ENCODE assay signal across 24 cellular contexts in the genomic region with DNA sequence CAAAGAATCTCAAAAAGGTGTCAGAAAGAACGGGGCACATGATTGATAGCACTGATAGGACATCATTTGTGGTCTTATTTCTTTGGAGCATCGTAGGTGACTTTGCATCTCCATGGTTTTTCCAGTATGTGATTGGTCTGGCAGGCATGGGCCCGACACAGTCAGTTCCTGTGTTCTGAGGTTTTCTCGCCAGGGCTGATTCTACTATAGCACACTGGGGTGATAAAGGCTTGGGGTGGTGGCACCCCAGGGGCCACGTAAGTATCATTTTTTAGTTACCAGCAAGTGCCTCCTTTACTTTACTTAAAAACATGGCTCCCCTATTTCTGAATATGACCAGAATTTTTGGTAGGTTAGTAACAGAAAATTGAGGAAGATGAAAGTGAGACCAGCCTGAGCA.
"Had no signal": no experiment of that assay in that cellular context is flagged by ENCODE, and none has a peak within 500 bp of the region (broad histone marks: within the 10 kb centered on the region; RNA-seq: fewer than 3 reads in every experiment).

No MANE protein-coding gene starts in this region.

- H3K4me3 Mint-ChIP-seq: stimulated activated memory B cell treated with anti-CD40 and anti-IgM and Interleukin-4, amounts not matched to agents 10 μg/mL and 1 μg/mL and 100 μg/mL, for 72 hours; stimulated activated naive CD8-positive, alpha-beta T cell treated with anti-CD3 and anti-CD28 coated beads, Interleukin-15, amount 100 ng/mL, for 72 hours; type B pancreatic cell had no signal

- H3K9me3 Mint-ChIP-seq: naive thymus-derived CD8-positive, alpha-beta T cell; stimulated activated memory B cell treated with anti-CD40 and anti-IgM and Interleukin-4, amounts not matched to agents 10 μg/mL and 1 μg/mL and 100 μg/mL, for 72 hours; stimulated activated naive CD8-positive, alpha-beta T cell treated with anti-CD3 and anti-CD28 coated beads, Interleukin-15, amount 100 ng/mL, for 72 hours; type B pancreatic cell had no signal

- H3K4me2 ChIP-seq: hepatocyte, smooth muscle cell had no signal

- DNase-seq: kidney; left colon; left lung; lower lobe of right lung; mammary epithelial cell; mesenchymal stem cell; naive thymus-derived CD8-positive, alpha-beta T cell; ovary; right lobe of liver; stimulated activated CD4-positive, alpha-beta T cell treated with anti-CD3 and anti-CD28 coated beads, Interleukin-1b, Interleukin-23, amount 100 ng/mL, for 48 hours; stimulated activated CD4-positive, alpha-beta T cell treated with anti-CD3 and anti-CD28 coated beads, Interleukin-2, amount 100 ng/mL, for 48 hours; stimulated activated CD4-positive, alpha-beta T cell treated with anti-CD3 and anti-CD28 coated beads, Interleukin-4, amount 100 ng/mL, for 4 hours; stimulated activated CD8-positive, alpha-beta memory T cell treated with anti-CD3 and anti-CD28 coated beads, Interleukin-4, amount 100 ng/mL, for 48 hours; stimulated activated naive CD4-positive, alpha-beta T cell treated with Interleukin-2 at 50 U/mL for 16 hours; stimulated activated naive CD8-positive, alpha-beta T cell treated with anti-CD3 and anti-CD28 coated beads, Interleukin-15, amount 100 ng/mL, for 72 hours; substantia nigra; uterus had no signal

- H3K27me3 Mint-ChIP-seq: naive thymus-derived CD8-positive, alpha-beta T cell; progenitor cell of endocrine pancreas; stimulated activated memory B cell treated with anti-CD40 and anti-IgM and Interleukin-4, amounts not matched to agents 10 μg/mL and 1 μg/mL and 100 μg/mL, for 72 hours; stimulated activated naive CD8-positive, alpha-beta T cell treated with anti-CD3 and anti-CD28 coated beads, Interleukin-15, amount 100 ng/mL, for 72 hours; type B pancreatic cell had no signal

- H3K36me3 Mint-ChIP-seq: stimulated activated memory B cell treated with anti-CD40 and anti-IgM and Interleukin-4, amounts not matched to agents 10 μg/mL and 1 μg/mL and 100 μg/mL, for 72 hours had no signal

- H3K4me1 Mint-ChIP-seq: stimulated activated memory B cell treated with anti-CD40 and anti-IgM and Interleukin-4, amounts not matched to agents 10 μg/mL and 1 μg/mL and 100 μg/mL, for 72 hours; stimulated activated naive CD8-positive, alpha-beta T cell treated with anti-CD3 and anti-CD28 coated beads, Interleukin-15, amount 100 ng/mL, for 72 hours had no signal

- H3K79me2 ChIP-seq: hepatocyte had no signal

- H3K4me3 ChIP-seq: hepatocyte, left lung, lower lobe of right lung, ovary, right atrium auricular region, right lobe of liver, smooth muscle cell, tibial nerve, uterus had no signal

- H3K4me1 ChIP-seq: left lung, lower lobe of right lung, right atrium auricular region, right lobe of liver, tibial nerve, uterus had no signal

- H2AFZ ChIP-seq: hepatocyte had no signal

- H3K27ac ChIP-seq: hepatocyte, left lung, lower lobe of right lung, ovary, right atrium auricular region, right lobe of liver, tibial nerve, uterus had no signal

- H3K27me3 ChIP-seq: hepatocyte, left lung, ovary, right atrium auricular region, right lobe of liver, tibial nerve, uterus had no signal

- H3K27ac Mint-ChIP-seq: progenitor cell of endocrine pancreas; stimulated activated memory B cell treated with anti-CD40 and anti-IgM and Interleukin-4, amounts not matched to agents 10 μg/mL and 1 μg/mL and 100 μg/mL, for 72 hours; type B pancreatic cell had no signal

- ATAC-seq: left colon; left lung; lower lobe of right lung; naive thymus-derived CD8-positive, alpha-beta T cell; right lobe of liver; stimulated activated memory B cell treated with anti-CD40 and anti-IgM and Interleukin-4, amounts not matched to agents 10 μg/mL and 1 μg/mL and 100 μg/mL, for 72 hours; stimulated activated naive CD8-positive, alpha-beta T cell treated with anti-CD3 and anti-CD28 coated beads, Interleukin-15, amount 100 ng/mL, for 72 hours had no signal

- H3K9me3 ChIP-seq: left lung, lower lobe of right lung, ovary, right atrium auricular region, right lobe of liver, tibial nerve, uterus had no signal

- H3K36me3 ChIP-seq: ovary, right atrium auricular region, right lobe of liver, uterus had no signal
